Comparison of ENCODE assay signal across 20 cellular contexts in the genomic region with DNA sequence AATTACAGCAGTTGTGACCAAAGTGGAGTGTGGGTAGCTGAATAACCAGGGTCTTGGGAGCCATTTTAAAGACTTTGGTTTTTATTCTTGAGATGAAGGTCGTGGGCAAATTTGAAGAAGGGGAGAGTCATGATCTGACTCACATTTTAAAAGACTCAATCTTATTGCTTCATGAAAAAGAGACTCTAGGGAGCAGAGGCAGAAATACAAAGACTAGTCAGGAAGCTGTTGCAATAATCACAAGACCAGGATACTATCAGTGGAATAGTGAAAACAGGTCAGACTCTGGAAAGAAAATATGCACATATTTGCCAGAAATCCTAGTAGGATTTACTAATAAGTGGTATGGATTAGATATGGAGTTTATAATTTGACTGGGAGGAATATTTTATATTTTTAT.
A peak's percentile ranks its signal among the peaks of the same experiment; 100 is the strongest.
DNase-seq lines count a peak whose midpoint lies in the region; FAIRE-seq and TF ChIP-seq lines count a peak whose summit lies in the region.
"Had no signal": no experiment of that assay in that cellular context is flagged by ENCODE, and none has a peak within 500 bp of the region (broad histone marks: within the 10 kb centered on the region; RNA-seq: fewer than 3 reads in every experiment).

No MANE protein-coding gene starts in this region.

- H3K4me3 ChIP-seq in fibroblast of pulmonary artery (replicated peaks; ENCODE audit: low read depth, low read length) (no peak overlapping the region), skeletal muscle cell (ENCODE audit: low read depth, low read length) (no peak overlapping the region), kidney (ENCODE audit: low read length in 2 of 2) (no peak overlapping the region)
- H3K4me3 ChIP-seq: PC-9 had no signal

- H3K9ac ChIP-seq in kidney (ENCODE audit: low read length in 2 of 2): no peak overlapping the region

- intact Hi-C loops in cardiac septum (cut with DNase I): no loop called here
- intact Hi-C loops in kidney (cut with DNase I): no loop called here

- H3K9me3 ChIP-seq in kidney (ENCODE audit: control insufficient read depth in 1 of 2, low read length in 2 of 2): no peaks in the 10 kb centered on the region

- TF ChIP-seq CTCF in fibroblast of pulmonary artery (IDR thresholded peaks at IDR 0.05; ENCODE audit: low read length, missing control alignments) (no peak), kidney (IDR thresholded peaks at IDR 0.05; ENCODE audit: borderline replicate concordance, extremely low read depth, insufficient read depth) (no peak)

- H3K4me1 ChIP-seq in kidney (ENCODE audit: control insufficient read depth in 1 of 2, insufficient read depth in 1 of 2, low read depth in 1 of 2, low read length in 2 of 2): no peaks in the 10 kb centered on the region

- DNase-seq in HS-5 (ENCODE audit: low read depth) (peak; percentile 18), amniotic epithelial cell (ENCODE audit: low read depth) (peak; percentile 50), fibroblast of pulmonary artery (ENCODE audit: low read depth) (peak; percentile 64), skeletal muscle cell (ENCODE audit: low read depth) (peak; percentile 28), cardiac septum (ENCODE audit: low spot score) (no peak), medulla oblongata (ENCODE audit: extremely low spot score) (no peak), kidney (no peak), SKM-1 (lab: John Stamatoyannopoulos, UW; ENCODE audit: unreplicated experiment) (no peak)
- DNase-seq: C1 segment of cervical spinal cord, KG1, NCI-H1436 treated with DMSO at 0.1 percent for 48 hours, NCI-H2029, NCI-H345, NCI-H526, PC-9, SIG-M5 had no signal

- no peak for FAIRE-seq in kidney (lab: Jason Lieb, UNC)
- FAIRE-seq: D721Med, GM12892, H54 had no signal

- no peaks in the 10 kb centered on the region for H3K36me3 ChIP-seq in kidney (ENCODE audit: control insufficient read depth in 1 of 2, insufficient read depth in 2 of 2, low read length in 2 of 2)

- H3K27ac ChIP-seq in kidney (ENCODE audit: low read depth in 2 of 2, low read length in 2 of 2): no peak overlapping the region
- H3K27ac ChIP-seq: PC-9, RWPE1 had no signal

Comparison
In these comparisons a context has a peak if more than half of its experiments do, and no peak if none do; other contexts are left out.
1. DNase-seq: peak in HS-5 (single experiment), amniotic epithelial cell (single experiment), fibroblast of pulmonary artery (single experiment) and skeletal muscle cell (single experiment); none in cardiac septum (single experiment), medulla oblongata (single experiment), kidney (single experiment) and SKM-1 (single experiment).